13 cellular contexts compared by ENCODE assay signal in the genomic region with DNA sequence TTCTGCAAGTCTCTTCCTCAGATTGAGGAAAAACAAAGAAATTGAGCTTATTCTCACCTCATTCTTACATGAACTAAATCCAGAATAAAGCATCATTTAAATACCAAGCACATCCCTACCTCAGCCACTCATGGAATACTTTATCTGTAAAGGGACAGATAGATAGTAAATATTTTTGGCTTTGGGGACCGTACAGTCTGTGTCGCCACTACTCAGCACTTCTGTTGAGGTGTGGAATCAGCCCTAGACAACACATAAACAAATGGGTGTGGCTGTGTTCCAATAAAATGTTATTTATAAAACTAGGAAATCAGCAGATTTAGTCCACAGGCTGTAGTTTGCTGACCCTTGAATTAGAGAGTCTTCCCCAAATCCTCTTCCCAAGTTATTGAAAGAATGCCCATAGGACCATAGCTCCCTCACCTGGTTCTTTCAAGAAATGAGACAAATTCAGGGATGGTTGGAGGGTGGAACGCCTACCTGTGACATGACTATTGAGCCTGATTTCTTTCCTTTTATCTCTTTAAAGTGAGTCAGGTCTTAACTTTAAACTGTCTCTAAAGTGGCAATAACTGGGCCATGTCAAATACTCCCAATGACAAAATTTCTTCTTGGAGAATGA.
A peak's percentile ranks its signal among the peaks of the same experiment; 100 is the strongest.
DNase-seq lines count a peak whose midpoint lies in the region; ATAC-seq and TF ChIP-seq lines count a peak whose summit lies in the region.
"Had no signal": no experiment of that assay in that cellular context is flagged by ENCODE, and none has a peak within 500 bp of the region (broad histone marks: within the 10 kb centered on the region; RNA-seq: fewer than 3 reads in every experiment).

No MANE protein-coding gene starts in this region.

- no peak overlapping the region for H3K27ac Mint-ChIP-seq in neural progenitor cell
- H3K27ac Mint-ChIP-seq: activated B cell treated with CpG ODN at 0.5 μM for 24 hours had no signal

- no peak overlapping the region for H2AFZ ChIP-seq in neural progenitor cell (replicated peaks)

- ATAC-seq in gastrocnemius medialis (no peak), GM21737 (IDR thresholded peaks at IDR 0.05; ENCODE audit: unreplicated experiment) (no peak), GM21515 (IDR thresholded peaks at IDR 0.05; ENCODE audit: unreplicated experiment) (no peak)

- TF ChIP-seq CTCF in epithelial cell of esophagus (IDR thresholded peaks at IDR 0.05; ENCODE audit: insufficient read depth, low read depth, low read length, missing control alignments) = peak; percentile 71
- TF ChIP-seq CTCF in neural progenitor cell (IDR thresholded peaks at IDR 0.05) = peak; percentile 57
- no peak for TF ChIP-seq CTCF in gastrocnemius medialis (IDR thresholded peaks at IDR 0.05 in 4 of 5, conservative IDR thresholded peaks at IDR 0.05 in 1 of 5)

- peaks cover 32% of the 10 kb centered on the region for H3K4me1 Mint-ChIP-seq in neural progenitor cell
- H3K4me1 Mint-ChIP-seq: activated B cell treated with CpG ODN at 0.5 μM for 24 hours had no signal

- H3F3A ChIP-seq in neural progenitor cell (ENCODE audit: low read depth) = no peaks in the 10 kb centered on the region

- H4K20me1 ChIP-seq in neural progenitor cell (ENCODE audit: low read depth) = no peaks in the 10 kb centered on the region

- H3K4me2 ChIP-seq in neural progenitor cell = no peak overlapping the region

- H3K36me3 Mint-ChIP-seq in neural progenitor cell = peaks cover 28% of the 10 kb centered on the region

- no peak for TF ChIP-seq POLR2A in gastrocnemius medialis (IDR thresholded peaks at IDR 0.05)

- H3K27me3 ChIP-seq in neural progenitor cell (no peaks in the 10 kb centered on the region), gastrocnemius medialis (no peaks in the 10 kb centered on the region)
- H3K27me3 ChIP-seq: testis had no signal

- H3K4me1 ChIP-seq in neural progenitor cell (no peaks in the 10 kb centered on the region), gastrocnemius medialis (no peaks in the 10 kb centered on the region)

- peaks cover 3% of the 10 kb centered on the region for H3K27me3 Mint-ChIP-seq in neural progenitor cell (ENCODE audit: insufficient read depth, low read depth)
- H3K27me3 Mint-ChIP-seq: activated B cell treated with CpG ODN at 0.5 μM for 24 hours had no signal

- intact Hi-C loops in gastrocnemius medialis (cut with DNase I; ENCODE audit: low total_unique reads) = no loop called here

- peaks cover 4% of the 10 kb centered on the region for H3K9me3 Mint-ChIP-seq in neural progenitor cell
- H3K9me3 Mint-ChIP-seq: activated B cell treated with CpG ODN at 0.5 μM for 24 hours had no signal

- H3K27ac ChIP-seq in neural progenitor cell = no peak overlapping the region
- no peak overlapping the region for H3K27ac ChIP-seq in gastrocnemius medialis
- H3K27ac ChIP-seq: testis had no signal

- no peak overlapping the region for H3K9ac ChIP-seq in neural progenitor cell

- no peaks in the 10 kb centered on the region for H3K9me3 ChIP-seq in neural progenitor cell (ENCODE audit: low read depth)
- H3K9me3 ChIP-seq in gastrocnemius medialis = no peaks in the 10 kb centered on the region
- H3K9me3 ChIP-seq: testis had no signal

- peak; percentile 3 for DNase-seq in DMS 273 (lab: John Stamatoyannopoulos, UW; ENCODE audit: unreplicated experiment)
- no peak for DNase-seq in DMS 273 treated with DMSO at 0.1 percent for 48 hours (lab: John Stamatoyannopoulos, UW)
- peak; percentile 12 for DNase-seq in NCI-H226
- DNase-seq in epithelial cell of esophagus (ENCODE audit: low read depth) = peak; percentile 49
- DNase-seq in neural progenitor cell (ENCODE audit: low spot score) = peak; percentile 38
- DNase-seq in gastrocnemius medialis = no peak
- DNase-seq: 8988T, activated B cell treated with CpG ODN at 0.5 μM for 24 hours, NCI-H446 treated with DMSO at 0.1 percent for 48 hours, right cardiac atrium, testis had no signal

- in situ Hi-C loops in gastrocnemius medialis (cut with MboI; ENCODE audit: low sequenced_read_pairs in 4 of 4) = loop anchor here in 1 of 4 donors (25.0 kb wide), 1 partner anchor 96 kb away; no protein-coding TSS in a partner anchor

- H3K4me3 ChIP-seq in epithelial cell of esophagus (ENCODE audit: low read length) (no peak overlapping the region), neural progenitor cell (no peak overlapping the region), gastrocnemius medialis (no peak overlapping the region)
- H3K4me3 ChIP-seq: testis had no signal

- no peaks in the 10 kb centered on the region for H3K79me2 ChIP-seq in neural progenitor cell (ENCODE audit: low read depth)

- H3K36me3 ChIP-seq in neural progenitor cell (no peaks in the 10 kb centered on the region), gastrocnemius medialis (no peaks in the 10 kb centered on the region)

- no peak overlapping the region for H3K4me3 Mint-ChIP-seq in neural progenitor cell
- H3K4me3 Mint-ChIP-seq: activated B cell treated with CpG ODN at 0.5 μM for 24 hours had no signal

Comparison
In these comparisons a context has a peak if more than half of its experiments do, and no peak if none do; other contexts are left out.
1. DNase-seq: peak in DMS 273 (single experiment), NCI-H226 (single experiment), epithelial cell of esophagus (single experiment) and neural progenitor cell (single experiment); none in DMS 273 treated with DMSO at 0.1 percent for 48 hours (single experiment) and gastrocnemius medialis (0 of 2).
2. CTCF ChIP-seq: peak in epithelial cell of esophagus (single experiment) and neural progenitor cell (single experiment); none in gastrocnemius medialis (0 of 5).